8 cellular contexts compared by ENCODE assay signal in genomic region chr7:26376208-26376917, GRCh38.
A peak's percentile ranks its signal among the peaks of the same experiment; 100 is the strongest.
DNase-seq lines count a peak whose midpoint lies in the region; ATAC-seq and TF ChIP-seq lines count a peak whose summit lies in the region.

No MANE protein-coding gene starts in this region.

- H3K4me3 ChIP-seq in epithelial cell of esophagus (ENCODE audit: low read length) = peak overlapping the region; percentile 21
- peak overlapping the region; percentile 1 to 55 (median 26) for H3K4me3 ChIP-seq in tibial nerve

- in situ Hi-C loops in GM13976 (cut with MboI; ENCODE audit: low sequenced_read_pairs, unreplicated experiment) = loop anchor here (5.0 to 10.0 kb wide), 3 partner anchors 126 to 778 kb away; partner anchors contain the start of genes HOXA3 and HOXA7

- H3K9me3 Mint-ChIP-seq in naive thymus-derived CD8-positive, alpha-beta T cell = no peaks in the 10 kb centered on the region

- H3K9me3 ChIP-seq in tibial nerve = no peaks in the 10 kb centered on the region

- POLR2A ChIA-PET in naive thymus-derived CD8-positive, alpha-beta T cell (lab: Charles Lee) = interaction anchor here (0.6 kb wide), 1 partner anchor 288 kb away, joined by 3 read pairs; no protein-coding TSS in a partner anchor

- TF ChIP-seq CTCF in GM13976 (IDR thresholded peaks at IDR 0.05; ENCODE audit: borderline replicate concordance, control extremely low read depth, extremely low read depth, insufficient read depth, missing control alignments) (no peak), epithelial cell of esophagus (IDR thresholded peaks at IDR 0.05; ENCODE audit: insufficient read depth, low read depth, low read length, missing control alignments) (no peak), tibial nerve (IDR thresholded peaks at IDR 0.05) (no peak)

- no peaks in the 10 kb centered on the region for H3K36me3 ChIP-seq in tibial nerve

- H3K27ac ChIP-seq in tibial nerve = peak overlapping the region in 1 of 4 donors; percentile 65

- H3K4me1 ChIP-seq in tibial nerve = peaks cover 0 to 15% (median 5%) of the 10 kb centered on the region in 4 donors

- peaks cover 19 to 34% (median 23%) of the 10 kb centered on the region in 5 donors for H3K27me3 Mint-ChIP-seq in naive thymus-derived CD8-positive, alpha-beta T cell

- H3K4me1 Mint-ChIP-seq in naive thymus-derived CD8-positive, alpha-beta T cell = peaks cover 0 to 5% (median 3%) of the 10 kb centered on the region in 4 donors

- H3K4me3 Mint-ChIP-seq in naive thymus-derived CD8-positive, alpha-beta T cell = peak overlapping the region; percentile 78 to 92 (median 85)

- H3K27me3 ChIP-seq in tibial nerve = peaks cover 8 to 97% of the 10 kb centered on the region in 2 donors

- DNase-seq in GM13976 (ENCODE audit: low spot score) (peak; percentile 59), NCI-H128 (lab: John Stamatoyannopoulos, UW; ENCODE audit: unreplicated experiment) (peak; percentile 72), epithelial cell of esophagus (ENCODE audit: low read depth) (no peak), tibial nerve (ENCODE audit: low spot score in 2 of 2) (no peak), HUDEP-2 (lab: John Stamatoyannopoulos, UW; ENCODE audit: unreplicated experiment in 76 of 76) (no peak)
- peak; percentile 26 for DNase-seq in activated CD4-positive, alpha-beta T cell treated with anti-CD3 and anti-CD28 coated beads, Interleukin-2, amount 50 U/mL, for 1 hour
- DNase-seq in naive thymus-derived CD8-positive, alpha-beta T cell = peak in 7 of 10 donors; percentile 5 to 34 (median 22)

- H3K27ac Mint-ChIP-seq in naive thymus-derived CD8-positive, alpha-beta T cell = peak overlapping the region in 2 of 10 donors; percentile 60 to 73

- TF ChIP-seq POLR2A in tibial nerve (IDR thresholded peaks at IDR 0.05) = no peak

- peaks cover 9 to 13% (median 13%) of the 10 kb centered on the region in 3 donors for H3K36me3 Mint-ChIP-seq in naive thymus-derived CD8-positive, alpha-beta T cell

- peak; percentile 26 for ATAC-seq in HG02623 (IDR thresholded peaks at IDR 0.05; ENCODE audit: unreplicated experiment)
- ATAC-seq in naive thymus-derived CD8-positive, alpha-beta T cell = peak; percentile 37 to 48

- TF ChIP-seq EP300 in tibial nerve (IDR thresholded peaks at IDR 0.05) = no peak

- WGBS in tibial nerve, 2 donors = 2% methylated on average over 31 to 79 of the region's 80 CpGs

Comparison
In these comparisons a context has a peak if more than half of its experiments do, and no peak if none do; other contexts are left out.
1. DNase-seq: peak in GM13976 (single experiment), NCI-H128 (single experiment), activated CD4-positive, alpha-beta T cell treated with anti-CD3 and anti-CD28 coated beads, Interleukin-2, amount 50 U/mL, for 1 hour (single experiment) and naive thymus-derived CD8-positive, alpha-beta T cell (7 of 10); none in epithelial cell of esophagus (single experiment), tibial nerve (0 of 2) and HUDEP-2 (0 of 76).